ENCODE assay signal across 16 cellular contexts in the genomic region with DNA sequence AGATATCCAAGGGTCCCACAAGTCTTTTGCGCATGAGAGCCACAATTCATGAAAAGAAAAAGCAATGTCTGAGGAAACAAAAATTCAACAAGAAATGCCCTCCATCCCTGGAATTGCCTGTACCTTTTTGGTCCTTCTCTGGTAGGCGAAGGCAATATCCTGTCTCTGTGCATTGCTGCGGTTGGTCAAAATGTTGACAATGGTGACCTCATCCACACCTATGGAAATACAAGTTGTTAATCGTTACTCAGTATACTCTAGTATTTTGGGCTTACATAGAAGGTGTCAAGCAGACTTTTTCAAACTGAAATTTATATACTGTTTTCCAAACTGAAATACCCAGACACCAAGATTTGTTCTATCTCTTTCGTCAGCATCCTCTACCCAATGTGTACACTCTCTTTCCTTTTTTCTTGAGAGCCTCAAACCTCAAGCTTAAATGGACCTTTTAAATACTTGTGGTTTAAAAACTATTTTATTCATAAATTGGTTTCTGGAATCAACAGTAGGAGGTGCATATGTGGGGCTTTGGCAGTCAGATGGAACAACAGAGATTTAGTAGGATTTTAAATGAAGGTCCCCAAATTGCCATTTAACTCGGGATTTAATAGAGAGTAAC. TPM values are rescaled to one million over a fixed set of nuclear protein-coding genes. Genes with fewer than 3 reads are reported as not detected.
A peak's percentile ranks its signal among the peaks of the same experiment; 100 is the strongest.
DNase-seq lines count a peak whose midpoint lies in the region; ATAC-seq, FAIRE-seq and TF ChIP-seq lines count a peak whose summit lies in the region.
"Had no signal": no experiment of that assay in that cellular context is flagged by ENCODE, and none has a peak within 500 bp of the region (broad histone marks: within the 10 kb centered on the region; RNA-seq: fewer than 3 reads in every experiment).

No MANE protein-coding gene starts in this region.

- in situ Hi-C loops in HepG2 (cut with HindIII; ENCODE audit: extremely low pct_ligation_motif_present, low pct_unique_long_range_greater_than_20kb) = loop anchor here (5.0 kb wide), 1 partner anchor 78 kb away; no protein-coding TSS in a partner anchor

- 98% methylated on average over 6 of the region's 6 CpGs for WGBS in HepG2 (ENCODE audit: low lambda C conversion rate)
- 88% methylated on average over 4 of the region's 6 CpGs for WGBS in right lobe of liver (ENCODE audit: insufficient coverage, low coverage, low lambda C conversion rate, missing lambda C conversion rate)
- 92% methylated on average over 5 of the region's 6 CpGs for WGBS in mesenchymal stem cell

- H2AFZ ChIP-seq in HepG2 (ENCODE audit: low read length) = no peak overlapping the region
- H2AFZ ChIP-seq in mesenchymal stem cell (ENCODE audit: low read depth, low read length) = no peak overlapping the region

- no peak for TF ChIP-seq EP300 in HepG2 (IDR thresholded peaks at IDR 0.05; ENCODE audit: low read depth in 2 of 2, low read length in 2 of 2)
- no peak for TF ChIP-seq EP300 in HepG2 (CRISPR knock-in tag; IDR thresholded peaks at IDR 0.05; ENCODE audit: borderline replicate concordance)

- ATAC-seq in HepG2 (no peak), right lobe of liver (no peak), SK-N-SH treated with all-trans-retinoic acid at 6 μM for 48 hours (no peak)
- ATAC-seq: activated CD8-positive, alpha-beta T cell treated with anti-CD3 and anti-CD28 coated beads, Interleukin-2, amount 10 ng/mL, durations not matched to agents 7 days and 5 days had no signal

- no peak overlapping the region for H3K4me2 ChIP-seq in HepG2 (ENCODE audit: low read depth, low read length)
- no peak overlapping the region for H3K4me2 ChIP-seq in mesenchymal stem cell (ENCODE audit: low read length, poor library complexity, severe bottlenecking)

- no peak overlapping the region for H4K91ac ChIP-seq in mesenchymal stem cell (ENCODE audit: low read length)

- no peak overlapping the region for H2BK12ac ChIP-seq in mesenchymal stem cell (ENCODE audit: low read length in 2 of 2)

- no peak overlapping the region for H3K4me3 ChIP-seq in HepG2 (replicated peaks in 1 of 3; ENCODE audit: insufficient read depth in 1 of 3, low read depth in 2 of 3, low read length in 3 of 3)
- no peak overlapping the region for H3K4me3 ChIP-seq in right lobe of liver
- no peak overlapping the region for H3K4me3 ChIP-seq in mesenchymal stem cell (ENCODE audit: insufficient read depth in 1 of 2, low read depth in 1 of 2, low read length in 2 of 2)
- H3K4me3 ChIP-seq: uterus had no signal

- no peak overlapping the region for H3K23ac ChIP-seq in mesenchymal stem cell (ENCODE audit: low read length in 2 of 2)

- no peaks in the 10 kb centered on the region for H3K79me1 ChIP-seq in mesenchymal stem cell (replicated peaks; ENCODE audit: low read length, poor library complexity, severe bottlenecking)

- no peak for DNase-seq in HepG2 (ENCODE audit: low spot score)
- DNase-seq in right lobe of liver = no peak
- DNase-seq in mesenchymal stem cell = no peak
- no peak for DNase-seq in NCI-H774 (lab: John Stamatoyannopoulos, UW)
- no peak for DNase-seq in activated CD4-positive, alpha-beta T cell treated with anti-CD3 and anti-CD28 coated beads, Interleukin-2, amount 50 U/mL, for 4 hours
- DNase-seq in NCI-H748 treated with DMSO at 0.1 percent for 48 hours (lab: John Stamatoyannopoulos, UW) = no peak
- DNase-seq in GM19239 (ENCODE audit: insufficient read length, low spot score) = no peak
- DNase-seq: activated CD8-positive, alpha-beta T cell treated with anti-CD3 and anti-CD28 coated beads, Interleukin-2, amount 10 ng/mL, durations not matched to agents 7 days and 5 days; KG1; NCI-H1092 treated with DMSO at 0.1 percent for 48 hours; stimulated activated naive CD4-positive, alpha-beta T cell treated with Interleukin-2 at 50 U/mL for 16 hours; SW 1271; uterus had no signal

- H2BK120ac ChIP-seq in mesenchymal stem cell (ENCODE audit: low read depth, low read length) = no peak overlapping the region

- POLR2A ChIA-PET in HepG2 (lab: Yijun Ruan, JAX) = interaction anchor here (3.3 kb wide), 1 partner anchor 10 kb away, joined by 17 read pairs; no protein-coding TSS in a partner anchor

- H3K27ac ChIP-seq in HepG2 (ENCODE audit: extremely low read length, insufficient read depth, low read length) (no peak overlapping the region), right lobe of liver (no peak overlapping the region), mesenchymal stem cell (ENCODE audit: low read length, poor library complexity, severe bottlenecking) (peak overlapping the region; percentile 53)
- H3K27ac ChIP-seq: VCaP had no signal

- no peak overlapping the region for H2AK5ac ChIP-seq in mesenchymal stem cell (ENCODE audit: low read length, severe bottlenecking)

- H2BK5ac ChIP-seq in mesenchymal stem cell (ENCODE audit: low read depth, low read length, poor library complexity, severe bottlenecking) = no peak overlapping the region

- no peak overlapping the region for H3K9ac ChIP-seq in HepG2 (ENCODE audit: insufficient read depth, low read depth, low read length)
- peak overlapping the region; percentile 77 for H3K9ac ChIP-seq in mesenchymal stem cell (ENCODE audit: low read length)

- no peak overlapping the region for H2BK15ac ChIP-seq in mesenchymal stem cell (ENCODE audit: low read depth, poor library complexity, severe bottlenecking)

- H3K14ac ChIP-seq in mesenchymal stem cell (ENCODE audit: low read length in 2 of 2) = no peak overlapping the region

- no peak overlapping the region for H3K18ac ChIP-seq in mesenchymal stem cell (ENCODE audit: low read depth in 1 of 2, low read length in 2 of 2)

- FAIRE-seq in HepG2 (lab: Jason Lieb, UNC) (no peak), GM19239 (lab: Jason Lieb, UNC) (no peak)
- FAIRE-seq: H1 had no signal

- TF ChIP-seq RAD21 in HepG2 (CRISPR knock-in tag; IDR thresholded peaks at IDR 0.05) = no peak

- no peak for TF ChIP-seq CTCF in HepG2 (CRISPR knock-in tag; IDR thresholded peaks at IDR 0.05)
- no peak for TF ChIP-seq CTCF in right lobe of liver (IDR thresholded peaks at IDR 0.05)

- CTCF ChIA-PET in HepG2 (lab: Yijun Ruan, JAX; ENCODE audit: low intra/inter-chr PET ratio, low total read pairs) = no interaction called here

- H3K4me1 ChIP-seq in HepG2 (ENCODE audit: insufficient read depth, low read length) (peaks cover 13% of the 10 kb centered on the region; the same call in 1 of the 2 replicates), right lobe of liver (no peaks in the 10 kb centered on the region), mesenchymal stem cell (ENCODE audit: control insufficient read depth, insufficient read depth, low read depth, low read length) (peaks cover 12% of the 10 kb centered on the region)

- TF ChIP-seq POLR2A in HepG2 (IDR thresholded peaks at IDR 0.05; ENCODE audit: insufficient read depth in 1 of 2, low read depth in 2 of 2, low read length in 2 of 2) (no peak), right lobe of liver (IDR thresholded peaks at IDR 0.05) (no peak)

- H3K4ac ChIP-seq in mesenchymal stem cell (ENCODE audit: low read depth in 1 of 2, low read length in 2 of 2) = no peak overlapping the region

- intact Hi-C loops in HepG2 (cut with micrococcal nuclease; ENCODE audit: unreplicated experiment) (no loop called here), right lobe of liver (cut with DNase I) (no loop called here)

- H4K8ac ChIP-seq in mesenchymal stem cell (ENCODE audit: low read length) = no peak overlapping the region

- H3K36me3 ChIP-seq in HepG2 (replicated peaks in 1 of 2; ENCODE audit: control insufficient read depth in 1 of 2, insufficient read depth in 2 of 2, low read length in 2 of 2) (peaks cover 13 to 54% of the 10 kb centered on the region in 2 experiments), right lobe of liver (peaks cover 0 to 26% (median 7%) of the 10 kb centered on the region in 4 donors), mesenchymal stem cell (ENCODE audit: control insufficient read depth in 1 of 2, insufficient read depth in 2 of 2, low read depth in 1 of 2, low read length in 2 of 2) (peaks cover 22 to 72% of the 10 kb centered on the region in 2 experiments)
- H3K36me3 ChIP-seq: uterus had no signal

- H3K27me3 ChIP-seq in HepG2 (ENCODE audit: control insufficient read depth in 1 of 2, insufficient read depth in 2 of 2, low read length in 2 of 2) (no peaks in the 10 kb centered on the region), right lobe of liver (no peaks in the 10 kb centered on the region), mesenchymal stem cell (ENCODE audit: control insufficient read depth in 1 of 2, insufficient read depth in 1 of 2, low read length in 2 of 2) (no peaks in the 10 kb centered on the region)
- H3K27me3 ChIP-seq: uterus had no signal

- H3K79me2 ChIP-seq in HepG2 (ENCODE audit: insufficient read depth, low read length) = peaks cover 5% of the 10 kb centered on the region

- no peaks in the 10 kb centered on the region for H3K9me3 ChIP-seq in HepG2 (ENCODE audit: low read length)
- no peaks in the 10 kb centered on the region for H3K9me3 ChIP-seq in right lobe of liver
- H3K9me3 ChIP-seq in mesenchymal stem cell (ENCODE audit: control insufficient read depth, low read length) = no peaks in the 10 kb centered on the region
- H3K9me3 ChIP-seq: uterus had no signal

- BruUV-seq in HepG2 (replicated peaks; lab: Mats Ljungman, UMichigan) = no TSS peak

- H4K20me1 ChIP-seq in HepG2 (ENCODE audit: insufficient read depth, low read length) = no peaks in the 10 kb centered on the region; the same call in 1 of the 2 replicates

RNA-seq across cellular contexts. Expression of a gene that starts 33.4 kb away (rescaled TPM):
- 196 and 233 TPM in 2 replicates for total RNA-seq in HepG2 (2016; rRNA removed; fragmentation: Illumina TruSeq; extraction: Trizol)
- 267 and 332 TPM in 2 replicates for total RNA-seq in HepG2 (2016; cell fraction: cytosol; rRNA removed; fragmentation: Illumina TruSeq; extraction: Trizol; ENCODE audit: low read depth)
- total RNA-seq in HepG2 (2016; cell fraction: insoluble cytoplasmic fraction; rRNA removed; fragmentation: Illumina TruSeq; extraction: Trizol) = 199 and 222 TPM in 2 replicates
- 458 TPM in 2 replicates for total RNA-seq in HepG2 (2016; cell fraction: membrane; rRNA removed; fragmentation: Illumina TruSeq; extraction: Trizol)
- 71.2 and 77.0 TPM in 2 replicates for total RNA-seq in HepG2 (2016; cell fraction: nucleus; rRNA removed; fragmentation: Illumina TruSeq; extraction: Trizol)
- polyA plus RNA-seq in HepG2 (2011; rRNA removed) = 530 and 613 TPM in 2 replicates
- 1,111 and 1,129 TPM in 2 replicates for polyA plus RNA-seq in HepG2 (2011; cell fraction: cytosol; rRNA removed)
- polyA plus RNA-seq in HepG2 (2011; cell fraction: nucleus; rRNA removed) = 334 and 382 TPM in 2 replicates
- polyA plus RNA-seq in HepG2 (2012) = 408 and 609 TPM in 2 replicates
- 359 and 376 TPM in 2 replicates for polyA plus RNA-seq in HepG2 (2016; cell fraction: cytosol; fragmentation: Illumina TruSeq; extraction: Trizol; ENCODE audit: low read depth)
- polyA plus RNA-seq in HepG2 (2016; cell fraction: insoluble cytoplasmic fraction; fragmentation: Illumina TruSeq; extraction: Trizol; ENCODE audit: low read depth) = 206 and 224 TPM in 2 replicates
- polyA plus RNA-seq in HepG2 (2016; cell fraction: membrane; fragmentation: Illumina TruSeq; extraction: Trizol; ENCODE audit: low read depth) = 410 and 414 TPM in 2 replicates
- 104 and 114 TPM in 2 replicates for polyA plus RNA-seq in HepG2 (2016; cell fraction: nucleus; fragmentation: Illumina TruSeq; extraction: Trizol; ENCODE audit: insufficient read depth, low read depth)
- 575 and 2,115 TPM in 2 replicates for polyA minus RNA-seq in HepG2 (2011; rRNA and poly(A)+ RNA removed; ENCODE audit: low replicate concordance)
- 200 and 206 TPM in 2 replicates for polyA minus RNA-seq in HepG2 (2011; cell fraction: cytosol; rRNA and poly(A)+ RNA removed)
- 181 and 211 TPM in 2 replicates for polyA minus RNA-seq in HepG2 (2011; cell fraction: nucleus; rRNA and poly(A)+ RNA removed)
- total RNA-seq in right lobe of liver = 100 to 1,000 TPM in 3 of 6 experiments, 10 to 100 TPM in 3; 62.2 to 419 (median 178) TPM
- 2,051 TPM for polyA plus RNA-seq in mesenchymal stem cell (2013, experiment 1 of 2)
- 2,053 TPM for polyA plus RNA-seq in mesenchymal stem cell (2013, experiment 2 of 2)
